Comparison of ENCODE assay signal across 10 cellular contexts in the genomic region with DNA sequence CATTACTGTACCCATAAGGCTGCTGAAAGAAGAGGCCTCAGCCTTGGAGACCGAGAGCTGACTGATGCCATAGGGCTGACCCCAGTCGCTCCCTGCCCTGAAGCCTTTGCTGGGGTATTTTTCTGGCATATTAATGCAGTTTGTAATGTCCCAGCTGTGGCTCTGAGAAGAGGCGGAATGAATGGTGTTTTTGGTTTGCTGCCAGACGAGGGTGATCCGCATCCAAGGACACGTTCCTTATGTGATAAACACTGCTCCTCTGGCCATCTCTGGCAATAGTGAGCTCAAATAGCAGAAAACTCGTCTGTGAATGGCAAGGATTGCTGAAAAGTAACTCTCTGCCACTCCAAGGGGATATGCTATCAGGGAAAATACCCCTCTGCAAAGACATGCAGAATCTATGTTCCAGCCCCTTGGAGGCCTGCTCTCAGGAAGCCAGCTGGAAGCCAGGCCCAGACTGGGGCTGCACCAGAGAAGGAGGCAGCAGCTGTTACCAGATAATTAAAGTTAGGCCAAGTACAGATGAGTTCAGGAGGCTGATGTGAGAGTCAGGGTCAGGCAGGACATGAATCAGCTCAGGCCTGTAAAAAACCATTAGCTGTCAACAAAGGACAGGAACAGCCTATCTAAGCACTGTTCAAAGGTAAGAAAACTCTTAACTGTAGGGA. TPM values are rescaled to one million over a fixed set of nuclear protein-coding genes. Genes with fewer than 3 reads are reported as not detected.
DNase-seq lines count a peak whose midpoint lies in the region; ATAC-seq and TF ChIP-seq lines count a peak whose summit lies in the region.
"Had no signal": no experiment of that assay in that cellular context is flagged by ENCODE, and none has a peak within 500 bp of the region (broad histone marks: within the 10 kb centered on the region; RNA-seq: fewer than 3 reads in every experiment).

No MANE protein-coding gene starts in this region.

- H2BK5ac ChIP-seq in neuronal stem cell (ENCODE audit: low read length), result no peak overlapping the region

- CTCF ChIA-PET in PC-3 (lab: Charles Lee), result no interaction called here

- no peak overlapping the region for H2BK15ac ChIP-seq in neuronal stem cell (ENCODE audit: low read length)

- H3K4me2 ChIP-seq in PC-3 (ENCODE audit: low read length) (no peak overlapping the region), neuronal stem cell (ENCODE audit: insufficient read depth, low read length, poor library complexity, severe bottlenecking) (no peak overlapping the region)

- H3F3A ChIP-seq in PC-3 (ENCODE audit: low read length, unreplicated experiment), result no peaks in the 10 kb centered on the region

- H3K9me3 ChIP-seq in BE2C (no peaks in the 10 kb centered on the region), PC-3 (ENCODE audit: low read length) (no peaks in the 10 kb centered on the region), neuronal stem cell (replicated peaks in 1 of 2; ENCODE audit: control insufficient read depth in 2 of 2, insufficient read depth in 1 of 2, low read depth in 1 of 2, low read length in 2 of 2) (no peaks in the 10 kb centered on the region)
- H3K9me3 ChIP-seq: body of pancreas had no signal

- DNase-seq in BE2C (peak; percentile 79), PC-3 (no peak), fibroblast of villous mesenchyme (ENCODE audit: low read depth) (peak; percentile 48), neuronal stem cell (ENCODE audit: low spot score) (no peak), HT-29 (ENCODE audit: low spot score) (no peak), NCI-H2107 treated with DMSO at 0.1 percent for 48 hours (lab: John Stamatoyannopoulos, UW; ENCODE audit: unreplicated experiment) (no peak), omental fat pad (ENCODE audit: low spot score) (no peak)
- DNase-seq in effector memory CD8-positive, alpha-beta T cell, result no peak
- DNase-seq: stimulated activated naive B cell treated with anti-CD40 and anti-IgM and Interleukin-4, amounts not matched to agents 10 μg/mL and 1 μg/mL and 100 μg/mL, for 72 hours had no signal

- H3K9me2 ChIP-seq in PC-3 (replicated peaks; ENCODE audit: low read length), result no peaks in the 10 kb centered on the region

- no peak overlapping the region for H4K91ac ChIP-seq in neuronal stem cell (ENCODE audit: low read depth, low read length, poor library complexity)

- no peak overlapping the region for H3K14ac ChIP-seq in neuronal stem cell (ENCODE audit: low read length)

- peaks cover 11 to 14% of the 10 kb centered on the region in 2 donors for H3K4me1 Mint-ChIP-seq in effector memory CD8-positive, alpha-beta T cell (ENCODE audit: low read depth in 2 of 2)

- no peak overlapping the region for H2BK12ac ChIP-seq in neuronal stem cell (ENCODE audit: low read length)

- H3K36me3 ChIP-seq in BE2C (no peaks in the 10 kb centered on the region), PC-3 (ENCODE audit: low read depth, low read length) (no peaks in the 10 kb centered on the region), neuronal stem cell (replicated peaks in 1 of 2; ENCODE audit: control insufficient read depth in 2 of 2, insufficient read depth in 2 of 2, low read length in 2 of 2) (no peaks in the 10 kb centered on the region)

- H3K9ac ChIP-seq in PC-3 (ENCODE audit: low read length) (no peak overlapping the region), neuronal stem cell (ENCODE audit: low read depth, low read length, poor library complexity) (no peak overlapping the region)

- no peaks in the 10 kb centered on the region for H3K27me3 ChIP-seq in BE2C
- peaks cover 5% of the 10 kb centered on the region; the same call in 1 of the 2 replicates for H3K27me3 ChIP-seq in PC-3 (ENCODE audit: low read length)
- H3K27me3 ChIP-seq in neuronal stem cell (ENCODE audit: control insufficient read depth in 3 of 3, insufficient read depth in 3 of 3, low read depth in 1 of 3, low read length in 3 of 3), result peaks cover 0 to 4% (median 0%) of the 10 kb centered on the region in 3 experiments
- H3K27me3 ChIP-seq: body of pancreas had no signal

- peak overlapping the region; percentile 15 for H3K18ac ChIP-seq in neuronal stem cell (ENCODE audit: low read length)

- no peak overlapping the region for H3K4me3 Mint-ChIP-seq in effector memory CD8-positive, alpha-beta T cell
- H3K4me3 Mint-ChIP-seq: stimulated activated naive B cell treated with anti-CD40 and anti-IgM and Interleukin-4, amounts not matched to agents 10 μg/mL and 1 μg/mL and 100 μg/mL, for 72 hours had no signal

- H3K4me3 ChIP-seq in BE2C (ENCODE audit: low read depth, low read length) (no peak overlapping the region), PC-3 (ENCODE audit: low read length) (no peak overlapping the region), fibroblast of villous mesenchyme (ENCODE audit: low read depth, low read length) (no peak overlapping the region), neuronal stem cell (ENCODE audit: low read length in 2 of 2) (no peak overlapping the region)
- H3K4me3 ChIP-seq: body of pancreas had no signal

- H3K27ac ChIP-seq in PC-3 (ENCODE audit: low read length), result no peak overlapping the region
- H3K27ac ChIP-seq in neuronal stem cell (replicated peaks; ENCODE audit: low read length), result no peak overlapping the region
- H3K27ac ChIP-seq: body of pancreas had no signal

- no peak overlapping the region for H2AFZ ChIP-seq in PC-3 (ENCODE audit: low read length)
- H2AFZ ChIP-seq in neuronal stem cell (ENCODE audit: low read length), result peak overlapping the region; percentile 10

- peaks cover 3% of the 10 kb centered on the region for H3K36me3 Mint-ChIP-seq in effector memory CD8-positive, alpha-beta T cell (ENCODE audit: insufficient read depth)
- H3K36me3 Mint-ChIP-seq: stimulated activated naive B cell treated with anti-CD40 and anti-IgM and Interleukin-4, amounts not matched to agents 10 μg/mL and 1 μg/mL and 100 μg/mL, for 72 hours had no signal

- peaks cover 25% of the 10 kb centered on the region for H3K4me1 ChIP-seq in BE2C
- no peaks in the 10 kb centered on the region for H3K4me1 ChIP-seq in PC-3 (ENCODE audit: insufficient read depth, low read length)
- H3K4me1 ChIP-seq in neuronal stem cell (ENCODE audit: control insufficient read depth in 2 of 2, insufficient read depth in 1 of 2, low read depth in 1 of 2, low read length in 2 of 2), result peaks cover 2 to 7% of the 10 kb centered on the region in 2 donors

- H2BK120ac ChIP-seq in neuronal stem cell (ENCODE audit: low read depth, low read length), result no peak overlapping the region

- TF ChIP-seq CTCF in BE2C (IDR thresholded peaks at IDR 0.05; ENCODE audit: low read depth, low read length), result no peak
- no peak for TF ChIP-seq CTCF in PC-3 (conservative IDR thresholded peaks at IDR 0.05; ENCODE audit: low read depth, low read length)
- no peak for TF ChIP-seq CTCF in fibroblast of villous mesenchyme (IDR thresholded peaks at IDR 0.05; ENCODE audit: insufficient read depth, low read depth, low read length)
- no peak for TF ChIP-seq CTCF in omental fat pad (IDR thresholded peaks at IDR 0.05)

- no peak overlapping the region for H3K4ac ChIP-seq in neuronal stem cell (ENCODE audit: low read length)

- H3K27me3 Mint-ChIP-seq in effector memory CD8-positive, alpha-beta T cell, result peaks cover 0 to 19% of the 10 kb centered on the region in 2 donors

- no CpG with 5 or more reads among the region's 7 CpGs for WGBS in neuronal stem cell (ENCODE audit: extremely low coverage in 2 of 2, insufficient read length in 2 of 2, insufficient replicate concordance in 1 of 2), 2 donors

- no peak overlapping the region for H2AK5ac ChIP-seq in neuronal stem cell (ENCODE audit: low read depth, low read length)

- intact Hi-C loops in PC-3 (cut with micrococcal nuclease), result no loop called here

- no peak overlapping the region for H4K8ac ChIP-seq in neuronal stem cell (ENCODE audit: low read depth, low read length)

- POLR2A ChIA-PET in PC-3 (lab: Charles Lee; ENCODE audit: unreplicated experiment), result no interaction called here

- no peaks in the 10 kb centered on the region for H3K79me2 ChIP-seq in PC-3 (ENCODE audit: low read length)

- no peak overlapping the region for H3K27ac Mint-ChIP-seq in effector memory CD8-positive, alpha-beta T cell
- H3K27ac Mint-ChIP-seq: stimulated activated naive B cell treated with anti-CD40 and anti-IgM and Interleukin-4, amounts not matched to agents 10 μg/mL and 1 μg/mL and 100 μg/mL, for 72 hours had no signal

- no TSS peak for BruUV-seq in PC-3 (replicated peaks; lab: Mats Ljungman, UMichigan)

- ATAC-seq in PC-3 (peak; percentile 75), omental fat pad (ENCODE audit: low FRiP score) (no peak)
- no peak for ATAC-seq in effector memory CD8-positive, alpha-beta T cell (replicated peaks)
- ATAC-seq: body of pancreas; stimulated activated naive B cell treated with anti-CD40 and anti-IgM and Interleukin-4, amounts not matched to agents 10 μg/mL and 1 μg/mL and 100 μg/mL, for 72 hours had no signal

- no peaks in the 10 kb centered on the region for H4K20me1 ChIP-seq in PC-3 (ENCODE audit: low read length)

- no peaks in the 10 kb centered on the region for H3K9me3 Mint-ChIP-seq in effector memory CD8-positive, alpha-beta T cell

- no peak overlapping the region for H3K23ac ChIP-seq in neuronal stem cell (ENCODE audit: low read depth, low read length, poor library complexity)

- H3K79me1 ChIP-seq in neuronal stem cell (ENCODE audit: low read depth, low read length), result no peaks in the 10 kb centered on the region

RNA-seq across cellular contexts. Expression of a gene that starts 28.9 kb away (rescaled TPM):
- polyA plus RNA-seq in BE2C (2012; ENCODE audit: insufficient read depth, insufficient read length, low read depth), result 0.57 TPM
- not detected in 2 replicates for total RNA-seq in PC-3 (2014; rRNA removed)
- not detected in 2 replicates for total RNA-seq in fibroblast of villous mesenchyme
- 0.14 TPM for polyA plus RNA-seq in neuronal stem cell (2013, experiment 1 of 2)
- 0.15 TPM for polyA plus RNA-seq in neuronal stem cell (2013, experiment 2 of 2)
- not detected in 2 replicates for total RNA-seq in HT-29 (2014; rRNA removed; shearing (Covaris generic))
- 10 to 100 TPM in 1 of 4 donors, 1 to 10 TPM in 3; 3.0 to 21.5 (median 6.5) TPM for total RNA-seq in omental fat pad

RNA-seq across cellular contexts. Expression of a gene that starts 51.0 kb away (rescaled TPM):
- 17.8 TPM for polyA plus RNA-seq in BE2C (2012; ENCODE audit: insufficient read depth, insufficient read length, low read depth)
- total RNA-seq in PC-3 (2014; rRNA removed) (7.4 and 10.0 TPM in 2 replicates), fibroblast of villous mesenchyme (39.9 and 47.9 TPM in 2 replicates), omental fat pad (10 to 100 TPM; 47.2 to 99.5 (median 80.3) TPM)
- 24.1 TPM for polyA plus RNA-seq in neuronal stem cell (2013, experiment 1 of 2)
- polyA plus RNA-seq in neuronal stem cell (2013, experiment 2 of 2), result 25.1 TPM
- 10.6 and 18.7 TPM in 2 replicates for total RNA-seq in HT-29 (2014; rRNA removed; shearing (Covaris generic))

Comparison
In these comparisons a context has a peak if more than half of its experiments do, and no peak if none do; other contexts are left out.
1. DNase-seq: peak in BE2C (single experiment) and fibroblast of villous mesenchyme (single experiment); none in PC-3 (single experiment), neuronal stem cell (single experiment), HT-29 (single experiment), NCI-H2107 treated with DMSO at 0.1 percent for 48 hours (single experiment), effector memory CD8-positive, alpha-beta T cell (0 of 3) and omental fat pad (single experiment).